ENCODE assay signal across 16 cellular contexts in the genomic region with DNA sequence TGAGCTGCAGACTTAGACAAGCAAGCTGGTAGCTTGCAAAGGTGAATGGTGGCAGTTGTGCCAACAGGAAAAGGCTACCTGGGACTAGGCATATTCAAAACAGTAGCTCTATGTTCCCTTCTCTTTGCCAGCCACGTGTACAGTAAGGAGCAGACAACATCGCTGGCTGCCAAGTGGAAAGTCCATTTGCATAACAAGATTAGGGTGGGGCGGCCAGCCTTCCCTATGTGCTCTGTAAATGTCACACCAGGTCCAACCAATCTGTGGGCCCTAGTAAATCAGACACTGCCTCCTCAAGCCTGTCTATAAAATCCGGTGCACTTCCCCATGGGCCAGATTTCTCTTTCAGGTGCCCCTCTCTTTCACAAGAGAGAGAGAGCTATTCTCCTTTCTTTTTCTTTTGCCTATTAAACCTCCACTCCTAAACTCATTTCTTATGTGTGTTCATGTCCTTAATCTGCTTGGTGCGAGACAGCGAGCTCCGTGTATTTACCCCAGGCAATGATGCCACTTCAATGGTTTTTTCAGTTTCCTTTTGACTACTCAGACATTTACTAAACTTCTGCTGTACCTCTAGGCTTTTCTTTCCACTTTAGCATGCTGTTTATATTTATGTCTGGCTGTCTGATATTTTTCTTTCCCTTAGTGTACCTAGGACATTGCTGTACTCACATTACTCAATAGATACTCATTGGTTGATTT.
DNase-seq lines count a peak whose midpoint lies in the region; ATAC-seq, FAIRE-seq and TF ChIP-seq lines count a peak whose summit lies in the region.
"Had no signal": no experiment of that assay in that cellular context is flagged by ENCODE, and none has a peak within 500 bp of the region (broad histone marks: within the 10 kb centered on the region; RNA-seq: fewer than 3 reads in every experiment).

No MANE protein-coding gene starts in this region.

- H3K9me3 Mint-ChIP-seq in CD8-positive, alpha-beta memory T cell = peaks cover 0 to 43% (median 5%) of the 10 kb centered on the region in 5 donors
- H3K9me3 Mint-ChIP-seq: memory B cell had no signal

- no peak overlapping the region for H3K27ac Mint-ChIP-seq in CD8-positive, alpha-beta memory T cell
- H3K27ac Mint-ChIP-seq: activated CD4-positive, alpha-beta T cell treated with anti-CD3 and anti-CD28 coated beads, Interleukin-2, amount 10 ng/mL, durations not matched to agents 24 days and 14 days; memory B cell had no signal

- H3K36me3 Mint-ChIP-seq in CD8-positive, alpha-beta memory T cell = no peaks in the 10 kb centered on the region
- H3K36me3 Mint-ChIP-seq: memory B cell had no signal

- H3K27ac ChIP-seq in colonic mucosa = no peak overlapping the region
- H3K27ac ChIP-seq in CD8-positive, alpha-beta memory T cell (ENCODE audit: low read depth, low read length) = no peak overlapping the region
- H3K27ac ChIP-seq: gastrocnemius medialis, HL-60 had no signal

- FAIRE-seq in HTR-8/SVneo (lab: Jason Lieb, UNC) = no peak
- FAIRE-seq: urothelium cell line had no signal

- H3K4me1 ChIP-seq in colonic mucosa = no peaks in the 10 kb centered on the region
- H3K4me1 ChIP-seq in CD8-positive, alpha-beta memory T cell (ENCODE audit: insufficient read depth, low read length) = no peaks in the 10 kb centered on the region
- H3K4me1 ChIP-seq: gastrocnemius medialis had no signal

- H3K27me3 ChIP-seq in colonic mucosa = no peaks in the 10 kb centered on the region
- no peaks in the 10 kb centered on the region for H3K27me3 ChIP-seq in CD8-positive, alpha-beta memory T cell (ENCODE audit: insufficient read depth, low read length, poor library complexity, severe bottlenecking)
- H3K27me3 ChIP-seq: gastrocnemius medialis had no signal

- intact Hi-C loops in colonic mucosa (cut with DNase I) = no loop called here

- H3K9ac ChIP-seq in colonic mucosa (ENCODE audit: low read depth in 2 of 2, low read length in 2 of 2) = no peak overlapping the region

- no peak for TF ChIP-seq CTCF in colonic mucosa (IDR thresholded peaks at IDR 0.05)

- H3K4me3 ChIP-seq in colonic mucosa = no peak overlapping the region
- H3K4me3 ChIP-seq in CD8-positive, alpha-beta memory T cell (ENCODE audit: low read length) = no peak overlapping the region
- H3K4me3 ChIP-seq: gastrocnemius medialis had no signal

- H3K27me3 Mint-ChIP-seq in CD8-positive, alpha-beta memory T cell = no peaks in the 10 kb centered on the region
- H3K27me3 Mint-ChIP-seq: activated CD4-positive, alpha-beta T cell treated with anti-CD3 and anti-CD28 coated beads, Interleukin-2, amount 10 ng/mL, durations not matched to agents 24 days and 14 days; memory B cell had no signal

- POLR2A ChIA-PET in CD8-positive, alpha-beta memory T cell (lab: Charles Lee) = no interaction called here

- DNase-seq in Daoy (ENCODE audit: low read depth) (peak; percentile 44), colonic mucosa (peak; percentile 70), HTR-8/SVneo (ENCODE audit: insufficient read length, low spot score) (no peak), NOMO-1 treated with dmso at 0.1 percent for 144 hours (lab: John Stamatoyannopoulos, UW; ENCODE audit: unreplicated experiment) (no peak), NCI-H2029 (lab: John Stamatoyannopoulos, UW) (no peak)
- no peak for DNase-seq in CD8-positive, alpha-beta memory T cell
- DNase-seq: activated CD4-positive, alpha-beta T cell treated with anti-CD3 and anti-CD28 coated beads, Interleukin-2, amount 10 ng/mL, durations not matched to agents 24 days and 14 days; activated naive CD4-positive, alpha-beta T cell treated with anti-CD3 and anti-CD28 coated beads, Interleukin-2, amount 50 U/mL, for 16 hours; cortex of kidney; gastrocnemius medialis; NCI-H1417 treated with DMSO at 0.1 percent for 48 hours had no signal

- H3K4me1 Mint-ChIP-seq in CD8-positive, alpha-beta memory T cell = no peaks in the 10 kb centered on the region
- H3K4me1 Mint-ChIP-seq: activated CD4-positive, alpha-beta T cell treated with anti-CD3 and anti-CD28 coated beads, Interleukin-2, amount 10 ng/mL, durations not matched to agents 24 days and 14 days; memory B cell had no signal

- CTCF ChIA-PET in CD8-positive, alpha-beta memory T cell (lab: Charles Lee) = no interaction called here

- ATAC-seq in GM19324 (IDR thresholded peaks at IDR 0.05; ENCODE audit: low FRiP score, unreplicated experiment) (peak; percentile 80), HG03442 (IDR thresholded peaks at IDR 0.05; ENCODE audit: unreplicated experiment) (peak; percentile 84)
- ATAC-seq: gastrocnemius medialis had no signal

- no peaks in the 10 kb centered on the region for H3K36me3 ChIP-seq in colonic mucosa
- H3K36me3 ChIP-seq in CD8-positive, alpha-beta memory T cell (ENCODE audit: insufficient read depth, low read length) = no peaks in the 10 kb centered on the region
- H3K36me3 ChIP-seq: gastrocnemius medialis had no signal

- H3K9me3 ChIP-seq in colonic mucosa = no peaks in the 10 kb centered on the region
- no peaks in the 10 kb centered on the region for H3K9me3 ChIP-seq in CD8-positive, alpha-beta memory T cell (ENCODE audit: low read length)
- H3K9me3 ChIP-seq: gastrocnemius medialis had no signal

- H3K4me3 Mint-ChIP-seq in CD8-positive, alpha-beta memory T cell = no peak overlapping the region
- H3K4me3 Mint-ChIP-seq: activated CD4-positive, alpha-beta T cell treated with anti-CD3 and anti-CD28 coated beads, Interleukin-2, amount 10 ng/mL, durations not matched to agents 24 days and 14 days; memory B cell had no signal

Comparison
In these comparisons a context has a peak if more than half of its experiments do, and no peak if none do; other contexts are left out.
1. DNase-seq: peak in Daoy (single experiment) and colonic mucosa (single experiment); none in HTR-8/SVneo (single experiment), NOMO-1 treated with dmso at 0.1 percent for 144 hours (single experiment), CD8-positive, alpha-beta memory T cell (0 of 5) and NCI-H2029 (single experiment).